ENCODE assay signal across 14 cellular contexts in the genomic region with DNA sequence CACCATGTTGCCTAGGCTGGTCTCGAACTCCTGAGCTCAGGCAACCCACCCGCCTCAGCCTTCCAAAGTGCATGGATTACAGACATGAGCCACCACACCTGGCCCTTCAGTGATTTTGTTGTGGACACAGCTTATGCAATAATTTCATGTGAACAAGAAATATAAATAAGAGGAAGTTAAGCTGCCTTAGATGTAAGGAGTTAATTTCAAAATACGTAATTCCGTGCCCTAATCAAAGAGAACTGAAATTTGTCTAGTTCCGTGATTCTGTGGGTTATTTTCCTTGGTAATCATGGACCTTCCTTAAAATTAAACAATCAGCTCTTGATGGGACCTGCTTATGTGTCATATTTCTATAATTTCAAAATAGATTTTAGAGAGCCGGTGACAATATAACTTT. TPM values are rescaled to one million over a fixed set of nuclear protein-coding genes. Genes with fewer than 3 reads are reported as not detected.
"Had no signal": no experiment of that assay in that cellular context is flagged by ENCODE, and none has a peak within 500 bp of the region (broad histone marks: within the 10 kb centered on the region; RNA-seq: fewer than 3 reads in every experiment).

No MANE protein-coding gene starts in this region.

- H3K4me1 Mint-ChIP-seq: activated naive CD4-positive, alpha-beta T cell treated with anti-CD3 and anti-CD28 coated beads, Interleukin-2, amount 10 ng/mL, durations not matched to agents 7 days and 5 days; immature natural killer cell had no signal

- H3K36me3 ChIP-seq: ascending aorta, heart left ventricle, prostate gland, right lobe of liver, thyroid gland had no signal

- ATAC-seq: right lobe of liver had no signal

- H3K27ac Mint-ChIP-seq: activated naive CD4-positive, alpha-beta T cell treated with anti-CD3 and anti-CD28 coated beads, Interleukin-2, amount 10 ng/mL, durations not matched to agents 7 days and 5 days; immature natural killer cell had no signal

- DNase-seq: activated CD4-positive, alpha-beta T cell treated with anti-CD3 and anti-CD28 coated beads, Interleukin-2, amount 50 U/mL, for 48 hours; activated naive CD4-positive, alpha-beta T cell treated with anti-CD3 and anti-CD28 coated beads, Interleukin-2, amount 10 ng/mL, durations not matched to agents 7 days and 5 days; dermis blood vessel endothelial cell; heart left ventricle; immature natural killer cell; nephron progenitor cell; occipital lobe; right lobe of liver; thyroid gland had no signal

- H3K36me3 Mint-ChIP-seq: activated naive CD4-positive, alpha-beta T cell treated with anti-CD3 and anti-CD28 coated beads, Interleukin-2, amount 10 ng/mL, durations not matched to agents 7 days and 5 days; immature natural killer cell had no signal

- H3K4me3 Mint-ChIP-seq: activated naive CD4-positive, alpha-beta T cell treated with anti-CD3 and anti-CD28 coated beads, Interleukin-2, amount 10 ng/mL, durations not matched to agents 7 days and 5 days; immature natural killer cell; nephron progenitor cell had no signal

- H3K27ac ChIP-seq: ascending aorta, epithelial cell of prostate, prostate gland, right lobe of liver, thyroid gland had no signal

- H3K4me3 ChIP-seq: ascending aorta, heart left ventricle, prostate gland, right lobe of liver, thyroid gland had no signal

- H3K27me3 ChIP-seq: ascending aorta, heart left ventricle, right lobe of liver, thyroid gland had no signal

- H3K9me3 Mint-ChIP-seq: activated naive CD4-positive, alpha-beta T cell treated with anti-CD3 and anti-CD28 coated beads, Interleukin-2, amount 10 ng/mL, durations not matched to agents 7 days and 5 days; immature natural killer cell; nephron progenitor cell had no signal

- H3K4me1 ChIP-seq: ascending aorta, prostate gland, right lobe of liver, thyroid gland had no signal

- H3K9me3 ChIP-seq: ascending aorta, heart left ventricle, prostate gland, right lobe of liver, thyroid gland had no signal

RNA-seq across cellular contexts. Expression of a gene that starts 11.9 kb away (rescaled TPM):
- total RNA-seq: ascending aorta, bronchial epithelial cell, dermis blood vessel endothelial cell had no signal
- polyA plus RNA-seq: fibroblast of lung had no signal
